ENCODE assay signal across 1 cellular context in the genomic region with DNA sequence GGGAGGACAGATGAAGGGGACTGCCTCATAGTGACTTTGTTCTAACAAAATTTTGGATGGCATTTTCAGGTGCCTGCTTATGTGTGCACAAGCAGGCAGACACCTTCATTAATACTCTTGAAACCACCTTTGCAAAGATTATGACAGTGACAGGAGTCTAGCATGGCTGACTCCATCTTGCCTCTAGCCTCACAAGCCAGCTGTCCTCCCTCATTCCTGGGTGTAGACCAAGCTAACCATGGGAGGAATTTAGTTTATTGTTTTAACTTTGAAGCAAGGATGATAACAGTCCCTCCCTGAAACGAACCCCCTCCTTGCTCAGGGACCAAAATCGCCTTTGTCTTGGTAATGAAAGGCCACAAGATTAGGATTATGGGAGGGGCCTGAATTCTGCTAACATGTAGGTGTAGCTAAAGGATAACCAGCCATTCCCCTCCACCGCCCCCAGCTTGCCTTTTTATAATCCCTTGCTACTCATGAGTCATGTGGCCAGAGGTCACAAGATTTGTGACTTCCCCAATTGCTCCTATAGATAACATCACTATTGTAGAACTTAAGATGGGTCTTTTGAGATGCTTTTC.
TF ChIP-seq lines count a peak whose summit lies in the region.

No MANE protein-coding gene starts in this region.

TF ChIP-seq in HepG2, 621 proteins besides CTCF, POLR2A, EP300 and RAD21 (continued from another document):
- no peak for TF ChIP-seq HINFP (CRISPR knock-in tag; IDR thresholded peaks at IDR 0.05; ENCODE audit: low read depth)
- no peak for TF ChIP-seq ZNF839 (CRISPR knock-in tag; IDR thresholded peaks at IDR 0.05; ENCODE audit: borderline replicate concordance)
- TF ChIP-seq ZNF619 (CRISPR knock-in tag; IDR thresholded peaks at IDR 0.05): no peak
- TF ChIP-seq ZNF264 (CRISPR knock-in tag; IDR thresholded peaks at IDR 0.05): no peak
- no peak for TF ChIP-seq ZFP36L2 (CRISPR knock-in tag; IDR thresholded peaks at IDR 0.05)
- TF ChIP-seq ARNT (IDR thresholded peaks at IDR 0.05): no peak
- no peak for TF ChIP-seq TBL1XR1 (IDR thresholded peaks at IDR 0.05; ENCODE audit: borderline replicate concordance, low read length, partially characterized antibody)
- TF ChIP-seq, protein P1, sequence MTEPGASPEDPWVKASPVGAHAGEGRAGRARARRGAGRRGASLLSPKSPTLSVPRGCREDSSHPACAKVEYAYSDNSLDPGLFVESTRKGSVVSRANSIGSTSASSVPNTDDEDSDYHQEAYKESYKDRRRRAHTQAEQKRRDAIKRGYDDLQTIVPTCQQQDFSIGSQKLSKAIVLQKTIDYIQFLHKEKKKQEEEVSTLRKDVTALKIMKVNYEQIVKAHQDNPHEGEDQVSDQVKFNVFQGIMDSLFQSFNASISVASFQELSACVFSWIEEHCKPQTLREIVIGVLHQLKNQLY (CRISPR knock-in tag; IDR thresholded peaks at IDR 0.05): no peak
- no peak for TF ChIP-seq ZUFSP (CRISPR knock-in tag; IDR thresholded peaks at IDR 0.05; ENCODE audit: borderline replicate concordance)
- no peak for TF ChIP-seq THAP7 (CRISPR knock-in tag; IDR thresholded peaks at IDR 0.05)
